1 cellular context compared by ENCODE assay signal in the genomic region with DNA sequence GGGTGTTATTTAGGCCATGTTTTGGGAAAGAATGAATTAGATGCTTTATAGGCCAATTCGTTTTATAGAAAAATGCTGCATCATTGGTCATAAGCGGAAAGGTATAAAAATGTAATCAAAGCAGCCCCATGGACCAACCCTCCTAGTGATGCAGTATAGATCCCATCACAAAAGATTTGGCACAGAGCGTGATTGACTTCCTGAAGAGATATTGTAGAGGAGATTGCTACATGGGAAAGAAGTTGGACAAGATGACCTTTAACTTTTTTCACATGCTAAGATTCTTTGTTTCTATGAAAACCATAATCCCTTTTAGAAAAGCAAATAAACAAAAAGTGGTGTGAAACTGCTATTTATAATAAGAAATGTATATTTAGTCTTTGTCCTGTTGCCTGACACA.
TF ChIP-seq lines count a peak whose summit lies in the region.

No MANE protein-coding gene starts in this region.

TF ChIP-seq in HepG2, 621 proteins besides CTCF, POLR2A, EP300 and RAD21 (continued from another document):
- TF ChIP-seq MED1 (CRISPR knock-in tag; IDR thresholded peaks at IDR 0.05) (no peak), HMG20A (CRISPR knock-in tag; IDR thresholded peaks at IDR 0.05; ENCODE audit: borderline replicate concordance) (no peak), MIXL1 (CRISPR knock-in tag; IDR thresholded peaks at IDR 0.05) (no peak), ZBTB37 (CRISPR knock-in tag; IDR thresholded peaks at IDR 0.05) (no peak), KDM6A (CRISPR knock-in tag; IDR thresholded peaks at IDR 0.05; ENCODE audit: low read depth) (no peak), SMAD9 (CRISPR knock-in tag; IDR thresholded peaks at IDR 0.05) (no peak), ZNF33B (CRISPR knock-in tag; IDR thresholded peaks at IDR 0.05) (no peak), PAWR (CRISPR knock-in tag; IDR thresholded peaks at IDR 0.05; ENCODE audit: borderline replicate concordance) (no peak), XRCC5 (optimal IDR thresholded peaks at IDR 0.05; ENCODE audit: low read length) (no peak), POGZ (CRISPR knock-in tag; IDR thresholded peaks at IDR 0.05) (no peak), ZHX2 (IDR thresholded peaks at IDR 0.05; ENCODE audit: low read depth) (no peak), ZHX2 (CRISPR knock-in tag; IDR thresholded peaks at IDR 0.05; ENCODE audit: borderline replicate concordance) (no peak)
- TF ChIP-seq, protein P1, sequence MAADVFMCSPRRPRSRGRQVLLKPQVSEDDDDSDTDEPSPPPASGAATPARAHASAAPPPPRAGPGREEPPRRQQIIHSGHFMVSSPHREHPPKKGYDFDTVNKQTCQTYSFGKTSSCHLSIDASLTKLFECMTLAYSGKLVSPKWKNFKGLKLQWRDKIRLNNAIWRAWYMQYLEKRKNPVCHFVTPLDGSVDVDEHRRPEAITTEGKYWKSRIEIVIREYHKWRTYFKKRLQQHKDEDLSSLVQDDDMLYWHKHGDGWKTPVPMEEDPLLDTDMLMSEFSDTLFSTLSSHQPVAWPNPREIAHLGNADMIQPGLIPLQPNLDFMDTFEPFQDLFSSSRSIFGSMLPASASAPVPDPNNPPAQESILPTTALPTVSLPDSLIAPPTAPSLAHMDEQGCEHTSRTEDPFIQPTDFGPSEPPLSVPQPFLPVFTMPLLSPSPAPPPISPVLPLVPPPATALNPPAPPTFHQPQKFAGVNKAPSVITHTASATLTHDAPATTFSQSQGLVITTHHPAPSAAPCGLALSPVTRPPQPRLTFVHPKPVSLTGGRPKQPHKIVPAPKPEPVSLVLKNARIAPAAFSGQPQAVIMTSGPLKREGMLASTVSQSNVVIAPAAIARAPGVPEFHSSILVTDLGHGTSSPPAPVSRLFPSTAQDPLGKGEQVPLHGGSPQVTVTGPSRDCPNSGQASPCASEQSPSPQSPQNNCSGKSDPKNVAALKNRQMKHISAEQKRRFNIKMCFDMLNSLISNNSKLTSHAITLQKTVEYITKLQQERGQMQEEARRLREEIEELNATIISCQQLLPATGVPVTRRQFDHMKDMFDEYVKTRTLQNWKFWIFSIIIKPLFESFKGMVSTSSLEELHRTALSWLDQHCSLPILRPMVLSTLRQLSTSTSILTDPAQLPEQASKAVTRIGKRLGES (CRISPR knock-in tag; IDR thresholded peaks at IDR 0.05; ENCODE audit: borderline replicate concordance) = no peak
- TF ChIP-seq, protein P2, sequence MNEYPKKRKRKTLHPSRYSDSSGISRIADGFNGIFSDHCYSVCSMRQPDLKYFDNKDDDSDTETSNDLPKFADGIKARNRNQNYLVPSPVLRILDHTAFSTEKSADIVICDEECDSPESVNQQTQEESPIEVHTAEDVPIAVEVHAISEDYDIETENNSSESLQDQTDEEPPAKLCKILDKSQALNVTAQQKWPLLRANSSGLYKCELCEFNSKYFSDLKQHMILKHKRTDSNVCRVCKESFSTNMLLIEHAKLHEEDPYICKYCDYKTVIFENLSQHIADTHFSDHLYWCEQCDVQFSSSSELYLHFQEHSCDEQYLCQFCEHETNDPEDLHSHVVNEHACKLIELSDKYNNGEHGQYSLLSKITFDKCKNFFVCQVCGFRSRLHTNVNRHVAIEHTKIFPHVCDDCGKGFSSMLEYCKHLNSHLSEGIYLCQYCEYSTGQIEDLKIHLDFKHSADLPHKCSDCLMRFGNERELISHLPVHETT (CRISPR knock-in tag; conservative IDR thresholded peaks at IDR 0.05) = no peak
TF ChIP-seq in HepG2: peak in this region for 0.
